In the genomic region with DNA sequence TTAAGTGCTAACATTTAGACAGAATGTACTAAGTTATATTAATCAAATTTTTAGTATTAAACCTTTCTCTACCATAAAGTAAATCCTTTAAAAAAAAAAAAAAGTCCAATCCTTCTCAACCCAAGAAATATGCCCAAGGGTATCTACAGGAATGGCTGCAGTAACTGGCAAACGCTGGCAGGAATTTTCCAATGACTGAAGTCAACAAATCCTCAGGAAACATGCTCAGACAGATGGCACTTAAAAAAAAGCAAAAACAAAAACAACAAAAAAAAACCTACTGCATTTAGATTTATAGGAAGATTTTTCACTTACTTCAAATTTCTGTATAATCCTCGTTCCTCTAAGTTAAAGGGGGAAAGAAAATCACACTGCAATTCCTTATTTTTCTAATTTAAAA, we compare ENCODE assay signal across 10 cellular contexts. TPM values are rescaled to one million over a fixed set of nuclear protein-coding genes. Genes with fewer than 3 reads are reported as not detected.
DNase-seq lines count a peak whose midpoint lies in the region; ATAC-seq, FAIRE-seq and TF ChIP-seq lines count a peak whose summit lies in the region.
"Had no signal": no experiment of that assay in that cellular context is flagged by ENCODE, and none has a peak within 500 bp of the region (broad histone marks: within the 10 kb centered on the region; RNA-seq: fewer than 3 reads in every experiment).

No MANE protein-coding gene starts in this region.

- H3K27me3 ChIP-seq in psoas muscle (ENCODE audit: insufficient read depth in 3 of 3, low read length in 2 of 3) (no peaks in the 10 kb centered on the region), trophoblast cell (ENCODE audit: insufficient read depth, low read length) (no peaks in the 10 kb centered on the region)
- H3K27me3 ChIP-seq: neutrophil, Peyer's patch had no signal

- no peak overlapping the region for H3K23ac ChIP-seq in trophoblast cell (ENCODE audit: low read length)

- no peak overlapping the region for H2AFZ ChIP-seq in trophoblast cell (ENCODE audit: insufficient read depth, low read length, poor library complexity)

- no peak overlapping the region for H2AK5ac ChIP-seq in trophoblast cell (ENCODE audit: low read length)

- H3K27ac ChIP-seq in psoas muscle (peak overlapping the region; percentile 94), trophoblast cell (ENCODE audit: low read depth, low read length) (no peak overlapping the region)

- DNase-seq in fibroblast of mammary gland (ENCODE audit: low read depth): no peak
- DNase-seq in psoas muscle: no peak
- DNase-seq in NCI-H82 treated with DMSO at 0.1 percent for 48 hours (lab: John Stamatoyannopoulos, UW; ENCODE audit: unreplicated experiment): no peak
- DNase-seq in central memory CD4-positive, alpha-beta T cell: no peak
- no peak for DNase-seq in NOMO-1 treated with dmso at 0.1 percent for 144 hours (lab: John Stamatoyannopoulos, UW; ENCODE audit: unreplicated experiment)
- DNase-seq in trophoblast cell: no peak

- H3K4ac ChIP-seq in trophoblast cell (ENCODE audit: low read depth, low read length): no peak overlapping the region

- no peak overlapping the region for H2BK5ac ChIP-seq in trophoblast cell (ENCODE audit: low read depth, low read length, poor library complexity)

- no peak overlapping the region for H2BK120ac ChIP-seq in trophoblast cell (ENCODE audit: insufficient read depth, low read length, poor library complexity)

- no peak overlapping the region for H4K91ac ChIP-seq in trophoblast cell (ENCODE audit: low read depth, low read length)

- peaks cover 0 to 8% of the 10 kb centered on the region in 2 donors for H3K36me3 ChIP-seq in psoas muscle (ENCODE audit: insufficient read depth in 1 of 2, low read depth in 1 of 2)
- peaks cover 0 to 4% of the 10 kb centered on the region in 2 experiments for H3K36me3 ChIP-seq in trophoblast cell (ENCODE audit: control insufficient read depth in 1 of 2, insufficient read depth in 2 of 2, low read length in 2 of 2)
- H3K36me3 ChIP-seq: Peyer's patch had no signal

- H3K4me3 ChIP-seq in fibroblast of mammary gland (ENCODE audit: control insufficient read depth, low read depth, low read length) (peak overlapping the region; percentile 38), psoas muscle (peak overlapping the region; percentile 77), trophoblast cell (ENCODE audit: low read depth, low read length) (no peak overlapping the region)

- WGBS in psoas muscle, 3 donors: 16 to 22% (median 18%) methylated on average over 2 of the region's 2 CpGs
- WGBS in trophoblast cell (ENCODE audit: extremely low coverage, insufficient coverage, insufficient read length): no CpG with 5 or more reads among the region's 2 CpGs

- H3K4me1 ChIP-seq in psoas muscle: peaks cover 19% of the 10 kb centered on the region
- peaks cover 3 to 6% of the 10 kb centered on the region in 2 experiments for H3K4me1 ChIP-seq in trophoblast cell (ENCODE audit: control insufficient read depth in 1 of 2, insufficient read depth in 2 of 2, low read length in 2 of 2)

- no peak overlapping the region for H3K9ac ChIP-seq in trophoblast cell (ENCODE audit: low read length)

- no peaks in the 10 kb centered on the region for H3K9me3 ChIP-seq in psoas muscle
- peaks cover 1% of the 10 kb centered on the region for H3K9me3 ChIP-seq in trophoblast cell (ENCODE audit: insufficient read depth, low read depth, low read length)
- H3K9me3 ChIP-seq: neutrophil, Peyer's patch had no signal

- TF ChIP-seq CTCF in fibroblast of mammary gland (conservative IDR thresholded peaks at IDR 0.05; ENCODE audit: control insufficient read depth, insufficient read depth, low read depth, low read length): no peak
- no peak for TF ChIP-seq CTCF in psoas muscle (IDR thresholded peaks at IDR 0.05)

- H3K14ac ChIP-seq in trophoblast cell (ENCODE audit: low read length): no peak overlapping the region

- intact Hi-C loops in psoas muscle (cut with DNase I): loop anchor here in 1 of 2 donors (2.0 kb wide), 1 partner anchor 171 kb away; no protein-coding TSS in a partner anchor

- no peak overlapping the region for H4K12ac ChIP-seq in trophoblast cell (ENCODE audit: low read depth, low read length)

- peak in 2 of 4 donors; percentile 34 to 53 for ATAC-seq in psoas muscle

- no peaks in the 10 kb centered on the region for H3K79me2 ChIP-seq in trophoblast cell (ENCODE audit: control insufficient read depth, insufficient read depth, low read length, poor library complexity)

- no peak overlapping the region for H2BK12ac ChIP-seq in trophoblast cell (ENCODE audit: low read length)

- H4K8ac ChIP-seq in trophoblast cell (ENCODE audit: low read depth, low read length): no peak overlapping the region

- no peak overlapping the region for H3K4me2 ChIP-seq in trophoblast cell (ENCODE audit: low read length)

- no peak overlapping the region for H3K18ac ChIP-seq in trophoblast cell (ENCODE audit: low read length)

- H3K79me1 ChIP-seq in trophoblast cell (ENCODE audit: low read length): peaks cover 3% of the 10 kb centered on the region

- FAIRE-seq in G401.6 (lab: Jason Lieb, UNC): peak; percentile 75
- FAIRE-seq in TTC549 (lab: Jason Lieb, UNC): peak; percentile 43

RNA-seq across cellular contexts. Expression of a gene that starts 0.7 kb away (rescaled TPM):
- 1,000 to 10,000 TPM in 2 of 4 donors, 100 to 1,000 TPM in 2; 792 to 1,728 (median 949) TPM for total RNA-seq in psoas muscle
- 100 to 1,000 TPM in 2 of 3 donors, 10 to 100 TPM in 1; 70.6 to 536 (median 234) TPM for polyA plus RNA-seq in psoas muscle
- 25.1 and 25.3 TPM in 2 replicates for polyA plus RNA-seq in trophoblast cell (2013)
